ENCODE assay signal across 9 cellular contexts in genomic region chr10:29517352-29517923, GRCh38.
DNase-seq lines count a peak whose midpoint lies in the region; ATAC-seq lines count a peak whose summit lies in the region.
"Had no signal": no experiment of that assay in that cellular context is flagged by ENCODE, and none has a peak within 500 bp of the region (broad histone marks: within the 10 kb centered on the region; RNA-seq: fewer than 3 reads in every experiment).

No MANE protein-coding gene starts in this region.

- CTCF ChIA-PET in activated naive CD4-positive, alpha-beta T cell treated with anti-CD3 and anti-CD28 coated beads, Interleukin-2, amount 10 ng/mL, durations not matched to agents 7 days and 5 days (lab: Charles Lee) = interaction anchor here (1.1 to 1.9 kb wide), 5 partner anchors 8 to 123 kb away, joined by 3 to 5 read pairs (median 4); no protein-coding TSS in a partner anchor

- peaks cover 4% of the 10 kb centered on the region for H3K4me1 Mint-ChIP-seq in activated naive CD4-positive, alpha-beta T cell treated with anti-CD3 and anti-CD28 coated beads, Interleukin-2, amount 10 ng/mL, durations not matched to agents 7 days and 5 days

- no peaks in the 10 kb centered on the region for H3K27me3 Mint-ChIP-seq in activated naive CD4-positive, alpha-beta T cell treated with anti-CD3 and anti-CD28 coated beads, Interleukin-2, amount 10 ng/mL, durations not matched to agents 7 days and 5 days

- H3K27ac ChIP-seq in rectal smooth muscle tissue (ENCODE audit: low read depth, low read length) = peak overlapping the region; percentile 70

- H3K27ac Mint-ChIP-seq in activated naive CD4-positive, alpha-beta T cell treated with anti-CD3 and anti-CD28 coated beads, Interleukin-2, amount 10 ng/mL, durations not matched to agents 7 days and 5 days = no peak overlapping the region
- H3K27ac Mint-ChIP-seq: activated naive CD4-positive, alpha-beta T cell treated with anti-CD3 and anti-CD28 coated beads, Interleukin-2, amount 50 U/mL, for 72 hours had no signal

- H3K27me3 ChIP-seq in rectal smooth muscle tissue (ENCODE audit: control insufficient read depth, insufficient read depth, low read length) = no peaks in the 10 kb centered on the region

- ATAC-seq in GM21360 (IDR thresholded peaks at IDR 0.05; ENCODE audit: unreplicated experiment) = no peak
- ATAC-seq in GM18858 (IDR thresholded peaks at IDR 0.05; ENCODE audit: unreplicated experiment) = no peak
- no peak for ATAC-seq in GM19397 (IDR thresholded peaks at IDR 0.05; ENCODE audit: unreplicated experiment)
- ATAC-seq: activated naive CD4-positive, alpha-beta T cell treated with anti-CD3 and anti-CD28 coated beads, Interleukin-2, amount 50 U/mL, for 72 hours had no signal

- H3K4me3 ChIP-seq in rectal smooth muscle tissue (ENCODE audit: low read length) = no peak overlapping the region

- H3K9me3 Mint-ChIP-seq in activated naive CD4-positive, alpha-beta T cell treated with anti-CD3 and anti-CD28 coated beads, Interleukin-2, amount 10 ng/mL, durations not matched to agents 7 days and 5 days = no peaks in the 10 kb centered on the region
- H3K9me3 Mint-ChIP-seq: activated naive CD4-positive, alpha-beta T cell treated with anti-CD3 and anti-CD28 coated beads, Interleukin-2, amount 50 U/mL, for 72 hours had no signal

- DNase-seq in activated naive CD4-positive, alpha-beta T cell treated with anti-CD3 and anti-CD28 coated beads, Interleukin-2, amount 10 ng/mL, durations not matched to agents 7 days and 5 days = peak; percentile 29
- no peak for DNase-seq in activated naive CD4-positive, alpha-beta T cell (lab: John Stamatoyannopoulos, UW)
- DNase-seq in RKO (ENCODE audit: low spot score) (peak; percentile 40), fibroblast of the conjunctiva (ENCODE audit: low read depth) (peak; percentile 24)

- H3K36me3 Mint-ChIP-seq in activated naive CD4-positive, alpha-beta T cell treated with anti-CD3 and anti-CD28 coated beads, Interleukin-2, amount 10 ng/mL, durations not matched to agents 7 days and 5 days = peaks cover 11% of the 10 kb centered on the region

- no peak overlapping the region for H3K4me3 Mint-ChIP-seq in activated naive CD4-positive, alpha-beta T cell treated with anti-CD3 and anti-CD28 coated beads, Interleukin-2, amount 10 ng/mL, durations not matched to agents 7 days and 5 days

- H3K36me3 ChIP-seq in rectal smooth muscle tissue (ENCODE audit: control insufficient read depth, insufficient read depth, low read length) = peaks cover 5% of the 10 kb centered on the region

- H3K9ac ChIP-seq in rectal smooth muscle tissue (ENCODE audit: low read length) = no peak overlapping the region

- peaks cover 12% of the 10 kb centered on the region for H3K4me1 ChIP-seq in rectal smooth muscle tissue (ENCODE audit: control insufficient read depth, insufficient read depth, low read length)

Comparison
In these comparisons a context has a peak if more than half of its experiments do, and no peak if none do; other contexts are left out.
1. DNase-seq: peak in activated naive CD4-positive, alpha-beta T cell treated with anti-CD3 and anti-CD28 coated beads, Interleukin-2, amount 10 ng/mL, durations not matched to agents 7 days and 5 days (single experiment), RKO (single experiment) and fibroblast of the conjunctiva (single experiment); none in activated naive CD4-positive, alpha-beta T cell (0 of 4).